In the genomic region with DNA sequence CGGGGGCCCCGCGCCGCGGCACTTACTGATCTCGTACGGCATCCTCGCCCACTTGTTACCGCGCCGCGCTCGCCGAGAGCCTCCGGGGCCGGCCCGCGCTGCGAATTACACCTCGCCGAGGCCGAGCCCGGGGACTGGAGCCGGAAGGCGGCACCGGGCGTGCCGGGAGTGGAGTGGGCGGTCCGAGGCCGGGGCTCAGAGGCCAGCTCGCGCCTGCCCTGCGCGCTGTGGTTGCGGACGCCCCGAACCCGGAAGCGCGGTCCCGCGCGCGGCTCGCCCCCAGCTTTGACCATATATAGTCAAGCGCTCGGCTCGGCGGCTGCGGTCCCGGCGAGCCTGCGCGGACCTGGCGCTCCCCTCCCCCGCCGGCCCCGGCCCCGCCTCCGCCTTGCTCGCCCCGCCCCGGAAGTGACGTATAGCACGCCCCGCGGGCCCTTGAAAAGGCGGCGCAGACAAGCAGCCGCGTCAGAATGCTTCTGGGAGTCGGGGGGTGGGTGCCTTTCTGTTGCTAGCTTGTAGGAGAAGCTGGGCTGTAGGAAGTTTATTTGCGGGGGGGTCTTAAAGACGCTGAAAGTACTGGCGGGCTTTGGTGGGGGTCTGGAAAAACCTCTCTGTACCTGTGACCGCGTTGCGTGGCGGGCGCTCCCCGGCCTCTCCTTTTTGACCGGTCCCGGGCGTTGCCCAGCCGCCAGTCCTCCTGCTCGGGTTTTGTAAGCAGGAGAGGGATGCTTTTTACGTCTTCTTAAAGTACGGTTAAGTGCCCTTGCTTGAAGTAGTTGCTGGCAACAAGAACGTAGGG, we compare ENCODE assay signal across 1 cellular context.
A peak's percentile ranks its signal among the peaks of the same experiment; 100 is the strongest.
TF ChIP-seq lines count a peak whose summit lies in the region.

Gene WDR1 (minus strand): TSS at position 175 of the 799 bp plus-strand sequence. CDS start 133 bp downstream, at position 42.

TF ChIP-seq in K562, 482 proteins besides CTCF, POLR2A, EP300 and RAD21 (continued from another document and continues in another):
- peak; percentile 2 for TF ChIP-seq CTCFL (IDR thresholded peaks at IDR 0.05; ENCODE audit: borderline replicate concordance, insufficient read depth, low read depth, low read length, poor library complexity, severe bottlenecking)
- TF ChIP-seq BRD9 (IDR thresholded peaks at IDR 0.05; ENCODE audit: low read depth, partially characterized antibody), result peak; percentile 42
- peak in 1 of 2 experiments; percentile 41; a peak in 2 of 4 replicates for TF ChIP-seq MAZ (CRISPR knock-in tag; conservative IDR thresholded peaks at IDR 0.05 in 1 of 2, IDR thresholded peaks at IDR 0.05 in 1 of 2)
- TF ChIP-seq NFE2L1 (tag; IDR thresholded peaks at IDR 0.05; ENCODE audit: borderline replicate concordance, low read depth), result no peak
- TF ChIP-seq TSHZ1 (CRISPR knock-in tag; IDR thresholded peaks at IDR 0.05), result no peak
- TF ChIP-seq SFPQ (IDR thresholded peaks at IDR 0.05; ENCODE audit: low read depth, low read length), result no peak
- TF ChIP-seq, protein P1, sequence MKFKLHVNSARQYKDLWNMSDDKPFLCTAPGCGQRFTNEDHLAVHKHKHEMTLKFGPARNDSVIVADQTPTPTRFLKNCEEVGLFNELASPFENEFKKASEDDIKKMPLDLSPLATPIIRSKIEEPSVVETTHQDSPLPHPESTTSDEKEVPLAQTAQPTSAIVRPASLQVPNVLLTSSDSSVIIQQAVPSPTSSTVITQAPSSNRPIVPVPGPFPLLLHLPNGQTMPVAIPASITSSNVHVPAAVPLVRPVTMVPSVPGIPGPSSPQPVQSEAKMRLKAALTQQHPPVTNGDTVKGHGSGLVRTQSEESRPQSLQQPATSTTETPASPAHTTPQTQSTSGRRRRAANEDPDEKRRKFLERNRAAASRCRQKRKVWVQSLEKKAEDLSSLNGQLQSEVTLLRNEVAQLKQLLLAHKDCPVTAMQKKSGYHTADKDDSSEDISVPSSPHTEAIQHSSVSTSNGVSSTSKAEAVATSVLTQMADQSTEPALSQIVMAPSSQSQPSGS (CRISPR knock-in tag; IDR thresholded peaks at IDR 0.05), result no peak
- TF ChIP-seq ZNF512 (tag; IDR thresholded peaks at IDR 0.05), result no peak
- no peak for TF ChIP-seq MTA1 (IDR thresholded peaks at IDR 0.05; ENCODE audit: borderline replicate concordance)
- no peak for TF ChIP-seq ZNF583 (CRISPR knock-in tag; IDR thresholded peaks at IDR 0.05)
- 0 out of 2 replicates have a peak, but pooled peaks have one; percentile 32 for TF ChIP-seq PTBP1 (IDR thresholded peaks at IDR 0.05; ENCODE audit: low read depth, low read length)
- TF ChIP-seq GTF2E2 (tag; IDR thresholded peaks at IDR 0.05), result peak; percentile 96
- no peak for TF ChIP-seq CHCHD3 (CRISPR knock-in tag; IDR thresholded peaks at IDR 0.05)
- TF ChIP-seq, protein P2, sequence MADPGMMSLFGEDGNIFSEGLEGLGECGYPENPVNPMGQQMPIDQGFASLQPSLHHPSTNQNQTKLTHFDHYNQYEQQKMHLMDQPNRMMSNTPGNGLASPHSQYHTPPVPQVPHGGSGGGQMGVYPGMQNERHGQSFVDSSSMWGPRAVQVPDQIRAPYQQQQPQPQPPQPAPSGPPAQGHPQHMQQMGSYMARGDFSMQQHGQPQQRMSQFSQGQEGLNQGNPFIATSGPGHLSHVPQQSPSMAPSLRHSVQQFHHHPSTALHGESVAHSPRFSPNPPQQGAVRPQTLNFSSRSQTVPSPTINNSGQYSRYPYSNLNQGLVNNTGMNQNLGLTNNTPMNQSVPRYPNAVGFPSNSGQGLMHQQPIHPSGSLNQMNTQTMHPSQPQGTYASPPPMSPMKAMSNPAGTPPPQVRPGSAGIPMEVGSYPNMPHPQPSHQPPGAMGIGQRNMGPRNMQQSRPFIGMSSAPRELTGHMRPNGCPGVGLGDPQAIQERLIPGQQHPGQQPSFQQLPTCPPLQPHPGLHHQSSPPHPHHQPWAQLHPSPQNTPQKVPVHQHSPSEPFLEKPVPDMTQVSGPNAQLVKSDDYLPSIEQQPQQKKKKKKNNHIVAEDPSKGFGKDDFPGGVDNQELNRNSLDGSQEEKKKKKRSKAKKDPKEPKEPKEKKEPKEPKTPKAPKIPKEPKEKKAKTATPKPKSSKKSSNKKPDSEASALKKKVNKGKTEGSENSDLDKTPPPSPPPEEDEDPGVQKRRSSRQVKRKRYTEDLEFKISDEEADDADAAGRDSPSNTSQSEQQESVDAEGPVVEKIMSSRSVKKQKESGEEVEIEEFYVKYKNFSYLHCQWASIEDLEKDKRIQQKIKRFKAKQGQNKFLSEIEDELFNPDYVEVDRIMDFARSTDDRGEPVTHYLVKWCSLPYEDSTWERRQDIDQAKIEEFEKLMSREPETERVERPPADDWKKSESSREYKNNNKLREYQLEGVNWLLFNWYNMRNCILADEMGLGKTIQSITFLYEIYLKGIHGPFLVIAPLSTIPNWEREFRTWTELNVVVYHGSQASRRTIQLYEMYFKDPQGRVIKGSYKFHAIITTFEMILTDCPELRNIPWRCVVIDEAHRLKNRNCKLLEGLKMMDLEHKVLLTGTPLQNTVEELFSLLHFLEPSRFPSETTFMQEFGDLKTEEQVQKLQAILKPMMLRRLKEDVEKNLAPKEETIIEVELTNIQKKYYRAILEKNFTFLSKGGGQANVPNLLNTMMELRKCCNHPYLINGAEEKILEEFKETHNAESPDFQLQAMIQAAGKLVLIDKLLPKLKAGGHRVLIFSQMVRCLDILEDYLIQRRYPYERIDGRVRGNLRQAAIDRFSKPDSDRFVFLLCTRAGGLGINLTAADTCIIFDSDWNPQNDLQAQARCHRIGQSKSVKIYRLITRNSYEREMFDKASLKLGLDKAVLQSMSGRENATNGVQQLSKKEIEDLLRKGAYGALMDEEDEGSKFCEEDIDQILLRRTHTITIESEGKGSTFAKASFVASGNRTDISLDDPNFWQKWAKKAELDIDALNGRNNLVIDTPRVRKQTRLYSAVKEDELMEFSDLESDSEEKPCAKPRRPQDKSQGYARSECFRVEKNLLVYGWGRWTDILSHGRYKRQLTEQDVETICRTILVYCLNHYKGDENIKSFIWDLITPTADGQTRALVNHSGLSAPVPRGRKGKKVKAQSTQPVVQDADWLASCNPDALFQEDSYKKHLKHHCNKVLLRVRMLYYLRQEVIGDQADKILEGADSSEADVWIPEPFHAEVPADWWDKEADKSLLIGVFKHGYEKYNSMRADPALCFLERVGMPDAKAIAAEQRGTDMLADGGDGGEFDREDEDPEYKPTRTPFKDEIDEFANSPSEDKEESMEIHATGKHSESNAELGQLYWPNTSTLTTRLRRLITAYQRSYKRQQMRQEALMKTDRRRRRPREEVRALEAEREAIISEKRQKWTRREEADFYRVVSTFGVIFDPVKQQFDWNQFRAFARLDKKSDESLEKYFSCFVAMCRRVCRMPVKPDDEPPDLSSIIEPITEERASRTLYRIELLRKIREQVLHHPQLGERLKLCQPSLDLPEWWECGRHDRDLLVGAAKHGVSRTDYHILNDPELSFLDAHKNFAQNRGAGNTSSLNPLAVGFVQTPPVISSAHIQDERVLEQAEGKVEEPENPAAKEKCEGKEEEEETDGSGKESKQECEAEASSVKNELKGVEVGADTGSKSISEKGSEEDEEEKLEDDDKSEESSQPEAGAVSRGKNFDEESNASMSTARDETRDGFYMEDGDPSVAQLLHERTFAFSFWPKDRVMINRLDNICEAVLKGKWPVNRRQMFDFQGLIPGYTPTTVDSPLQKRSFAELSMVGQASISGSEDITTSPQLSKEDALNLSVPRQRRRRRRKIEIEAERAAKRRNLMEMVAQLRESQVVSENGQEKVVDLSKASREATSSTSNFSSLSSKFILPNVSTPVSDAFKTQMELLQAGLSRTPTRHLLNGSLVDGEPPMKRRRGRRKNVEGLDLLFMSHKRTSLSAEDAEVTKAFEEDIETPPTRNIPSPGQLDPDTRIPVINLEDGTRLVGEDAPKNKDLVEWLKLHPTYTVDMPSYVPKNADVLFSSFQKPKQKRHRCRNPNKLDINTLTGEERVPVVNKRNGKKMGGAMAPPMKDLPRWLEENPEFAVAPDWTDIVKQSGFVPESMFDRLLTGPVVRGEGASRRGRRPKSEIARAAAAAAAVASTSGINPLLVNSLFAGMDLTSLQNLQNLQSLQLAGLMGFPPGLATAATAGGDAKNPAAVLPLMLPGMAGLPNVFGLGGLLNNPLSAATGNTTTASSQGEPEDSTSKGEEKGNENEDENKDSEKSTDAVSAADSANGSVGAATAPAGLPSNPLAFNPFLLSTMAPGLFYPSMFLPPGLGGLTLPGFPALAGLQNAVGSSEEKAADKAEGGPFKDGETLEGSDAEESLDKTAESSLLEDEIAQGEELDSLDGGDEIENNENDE (IDR thresholded peaks at IDR 0.05; ENCODE audit: low read depth, low read length), result no peak
- TF ChIP-seq ZBED1 (IDR thresholded peaks at IDR 0.05), result no peak; the same call in 1 of the 2 replicates
- no peak for TF ChIP-seq ZBTB49 (CRISPR knock-in tag; IDR thresholded peaks at IDR 0.05; ENCODE audit: borderline replicate concordance)
- no peak for TF ChIP-seq HES1 (IDR thresholded peaks at IDR 0.05; ENCODE audit: low read depth)
- no peak for TF ChIP-seq XRCC3 (IDR thresholded peaks at IDR 0.05)
- no peak for TF ChIP-seq CREBBP (IDR thresholded peaks at IDR 0.05; ENCODE audit: low read depth, low read length)
- no peak for TF ChIP-seq NFIX (CRISPR knock-in tag; IDR thresholded peaks at IDR 0.05; ENCODE audit: low read depth)
